14 cellular contexts compared by ENCODE assay signal in the genomic region with DNA sequence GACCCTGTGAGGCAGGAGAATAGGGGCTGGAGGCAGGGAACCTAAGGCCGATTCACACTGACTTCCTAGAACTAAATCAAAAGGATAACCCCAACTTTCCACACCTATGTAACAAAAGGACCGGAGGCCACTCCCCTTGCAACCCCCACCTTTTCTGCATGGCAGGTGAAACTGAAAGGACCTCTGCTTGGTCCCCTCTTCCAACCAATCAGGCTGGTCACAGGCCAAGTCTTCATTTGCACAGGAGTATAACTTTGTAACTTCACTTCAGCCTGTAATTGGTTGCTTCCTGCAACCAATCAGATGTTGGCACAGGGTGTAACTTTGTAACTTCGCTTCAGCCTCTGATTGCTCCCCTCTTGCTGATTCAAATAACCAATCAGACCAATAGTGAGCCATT.
DNase-seq lines count a peak whose midpoint lies in the region; ATAC-seq lines count a peak whose summit lies in the region.
"Had no signal": no experiment of that assay in that cellular context is flagged by ENCODE, and none has a peak within 500 bp of the region (broad histone marks: within the 10 kb centered on the region; RNA-seq: fewer than 3 reads in every experiment).

No MANE protein-coding gene starts in this region.

- ATAC-seq in stimulated activated naive CD8-positive, alpha-beta T cell treated with anti-CD3 and anti-CD28 coated beads, Interleukin-15, Interleukin-2, amounts not matched to agents 100 U/mL and 50 U/mL, for 24 hours, result peak; percentile 3
- no peak for ATAC-seq in HG02642 (IDR thresholded peaks at IDR 0.05; ENCODE audit: poor library complexity, unreplicated experiment)
- ATAC-seq: right cardiac atrium had no signal

- DNase-seq in activated T-cell treated with anti-CD3 and anti-CD28 coated beads, Interleukin-2, amount 50 U/mL, for 24 hours, result no peak
- no peak for DNase-seq in activated T-cell treated with anti-CD3 and anti-CD28 coated beads for 4 hours
- DNase-seq in central memory CD4-positive, alpha-beta T cell, result peak; percentile 46
- peak; percentile 38 for DNase-seq in stimulated activated naive CD8-positive, alpha-beta T cell treated with anti-CD3 and anti-CD28 coated beads, Interleukin-15, Interleukin-2, amounts not matched to agents 100 U/mL and 50 U/mL, for 24 hours
- DNase-seq in NCI-H1048 (lab: John Stamatoyannopoulos, UW), result no peak
- no peak for DNase-seq in KBM-7
- DNase-seq: dermis blood vessel endothelial cell, HFFc6, hippocampal formation, NCI-H2081 treated with DMSO at 0.1 percent for 48 hours, NCI-H774, right cardiac atrium had no signal

- H3K9me3 Mint-ChIP-seq in activated T-cell treated with anti-CD3 and anti-CD28 coated beads, Interleukin-2, amount 50 U/mL, for 24 hours, result no peaks in the 10 kb centered on the region
- H3K9me3 Mint-ChIP-seq in T-helper 1 cell treated with Interleukin-12 subunit alpha and Interleukin-12 subunit beta and Interleukin-4 antibody, amounts not matched to agents 30 μg/mL and 1 μg/mL, for 36 hours, result no peaks in the 10 kb centered on the region
- H3K9me3 Mint-ChIP-seq: HFFc6 had no signal

- peak overlapping the region; percentile 98 for H3K27ac Mint-ChIP-seq in activated T-cell treated with anti-CD3 and anti-CD28 coated beads, Interleukin-2, amount 50 U/mL, for 24 hours
- peak overlapping the region; percentile 98 for H3K27ac Mint-ChIP-seq in T-helper 1 cell treated with Interleukin-12 subunit alpha and Interleukin-12 subunit beta and Interleukin-4 antibody, amounts not matched to agents 30 μg/mL and 1 μg/mL, for 36 hours
- H3K27ac Mint-ChIP-seq: HFFc6 had no signal

- in situ Hi-C loops in KBM-7 (cut with MboI; ENCODE audit: low pct_unique_long_range_greater_than_20kb, low sequenced_read_pairs), result no loop called here

- peaks cover 64% of the 10 kb centered on the region for H3K36me3 Mint-ChIP-seq in activated T-cell treated with anti-CD3 and anti-CD28 coated beads, Interleukin-2, amount 50 U/mL, for 24 hours (ENCODE audit: low read depth)
- peaks cover 35% of the 10 kb centered on the region for H3K36me3 Mint-ChIP-seq in T-helper 1 cell treated with Interleukin-12 subunit alpha and Interleukin-12 subunit beta and Interleukin-4 antibody, amounts not matched to agents 30 μg/mL and 1 μg/mL, for 36 hours (ENCODE audit: low read depth)

- peak overlapping the region; percentile 49 for H3K4me3 Mint-ChIP-seq in activated T-cell treated with anti-CD3 and anti-CD28 coated beads, Interleukin-2, amount 50 U/mL, for 24 hours
- no peak overlapping the region for H3K4me3 Mint-ChIP-seq in T-helper 1 cell treated with Interleukin-12 subunit alpha and Interleukin-12 subunit beta and Interleukin-4 antibody, amounts not matched to agents 30 μg/mL and 1 μg/mL, for 36 hours
- H3K4me3 Mint-ChIP-seq: HFFc6 had no signal

- H3K4me1 Mint-ChIP-seq in activated T-cell treated with anti-CD3 and anti-CD28 coated beads, Interleukin-2, amount 50 U/mL, for 24 hours (ENCODE audit: low read depth), result peaks cover 93% of the 10 kb centered on the region
- peaks cover 80% of the 10 kb centered on the region for H3K4me1 Mint-ChIP-seq in T-helper 1 cell treated with Interleukin-12 subunit alpha and Interleukin-12 subunit beta and Interleukin-4 antibody, amounts not matched to agents 30 μg/mL and 1 μg/mL, for 36 hours (ENCODE audit: low read depth)

- H3K27me3 Mint-ChIP-seq in activated T-cell treated with anti-CD3 and anti-CD28 coated beads, Interleukin-2, amount 50 U/mL, for 24 hours, result no peaks in the 10 kb centered on the region
- no peaks in the 10 kb centered on the region for H3K27me3 Mint-ChIP-seq in T-helper 1 cell treated with Interleukin-12 subunit alpha and Interleukin-12 subunit beta and Interleukin-4 antibody, amounts not matched to agents 30 μg/mL and 1 μg/mL, for 36 hours (ENCODE audit: low read depth)

Comparison
In these comparisons a context has a peak if more than half of its experiments do, and no peak if none do; other contexts are left out.
1. DNase-seq: peak in central memory CD4-positive, alpha-beta T cell (single experiment) and stimulated activated naive CD8-positive, alpha-beta T cell treated with anti-CD3 and anti-CD28 coated beads, Interleukin-15, Interleukin-2, amounts not matched to agents 100 U/mL and 50 U/mL, for 24 hours (single experiment); none in activated T-cell treated with anti-CD3 and anti-CD28 coated beads, Interleukin-2, amount 50 U/mL, for 24 hours (single experiment), activated T-cell treated with anti-CD3 and anti-CD28 coated beads for 4 hours (single experiment), NCI-H1048 (single experiment) and KBM-7 (single experiment).